ENCODE assay signal across 1 cellular context in the genomic region with DNA sequence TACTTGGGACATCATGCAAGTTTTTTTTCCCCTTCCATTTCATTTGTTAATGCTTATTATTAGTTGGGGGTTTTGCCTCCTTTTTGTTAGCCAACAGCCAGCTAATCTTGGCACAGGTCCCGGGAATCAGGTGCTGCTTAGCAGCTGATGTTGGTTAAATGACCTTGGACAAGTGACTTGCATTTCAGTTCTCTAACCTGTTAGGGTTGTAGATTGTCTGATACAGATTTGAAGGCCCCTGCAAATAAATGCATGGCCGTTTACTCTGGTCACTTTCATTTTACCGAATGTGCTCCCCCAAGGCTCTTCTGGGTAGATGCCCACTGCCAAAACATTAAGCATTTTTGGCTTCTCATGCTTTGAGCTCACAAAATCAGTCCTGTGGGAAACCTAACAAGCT.
TF ChIP-seq lines count a peak whose summit lies in the region.

No MANE protein-coding gene starts in this region.

TF ChIP-seq in HepG2, 621 proteins besides CTCF, POLR2A, EP300 and RAD21 (continued from another document and continues in another):
- TF ChIP-seq, protein P1, sequence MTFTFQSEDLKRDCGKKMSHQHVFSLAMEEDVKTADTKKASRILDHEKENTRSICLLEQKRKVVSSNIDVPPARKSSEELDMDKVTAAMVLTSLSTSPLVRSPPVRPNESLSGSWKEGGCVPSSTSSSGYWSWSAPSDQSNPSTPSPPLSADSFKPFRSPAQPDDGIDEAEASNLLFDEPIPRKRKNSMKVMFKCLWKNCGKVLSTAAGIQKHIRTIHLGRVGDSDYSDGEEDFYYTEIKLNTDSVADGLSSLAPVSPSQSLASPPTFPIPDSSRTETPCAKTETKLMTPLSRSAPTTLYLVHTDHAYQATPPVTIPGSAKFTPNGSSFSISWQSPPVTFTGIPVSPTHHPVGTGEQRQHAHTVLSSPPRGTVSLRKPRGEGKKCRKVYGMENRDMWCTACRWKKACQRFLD (CRISPR knock-in tag; IDR thresholded peaks at IDR 0.05; ENCODE audit: borderline replicate concordance), result no peak
- TF ChIP-seq SMARCC2 (IDR thresholded peaks at IDR 0.05), result no peak
- TF ChIP-seq MTA3 (CRISPR knock-in tag; IDR thresholded peaks at IDR 0.05), result no peak
- 0 out of 2 replicates have a peak, but pooled peaks have one; percentile 15 for TF ChIP-seq ZNF501 (CRISPR knock-in tag; IDR thresholded peaks at IDR 0.05)
- TF ChIP-seq CAMTA2 (CRISPR knock-in tag; IDR thresholded peaks at IDR 0.05; ENCODE audit: borderline replicate concordance), result no peak
- peak; percentile 80 for TF ChIP-seq SAP130 (CRISPR knock-in tag; IDR thresholded peaks at IDR 0.05; ENCODE audit: low read depth)
- no peak for TF ChIP-seq AKAP8 (CRISPR knock-in tag; IDR thresholded peaks at IDR 0.05)
- TF ChIP-seq KLF13 (CRISPR knock-in tag; IDR thresholded peaks at IDR 0.05), result no peak
- TF ChIP-seq, protein P2, sequence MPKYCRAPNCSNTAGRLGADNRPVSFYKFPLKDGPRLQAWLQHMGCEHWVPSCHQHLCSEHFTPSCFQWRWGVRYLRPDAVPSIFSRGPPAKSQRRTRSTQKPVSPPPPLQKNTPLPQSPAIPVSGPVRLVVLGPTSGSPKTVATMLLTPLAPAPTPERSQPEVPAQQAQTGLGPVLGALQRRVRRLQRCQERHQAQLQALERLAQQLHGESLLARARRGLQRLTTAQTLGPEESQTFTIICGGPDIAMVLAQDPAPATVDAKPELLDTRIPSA (CRISPR knock-in tag; IDR thresholded peaks at IDR 0.05; ENCODE audit: borderline replicate concordance), result no peak
- TF ChIP-seq, protein P3, sequence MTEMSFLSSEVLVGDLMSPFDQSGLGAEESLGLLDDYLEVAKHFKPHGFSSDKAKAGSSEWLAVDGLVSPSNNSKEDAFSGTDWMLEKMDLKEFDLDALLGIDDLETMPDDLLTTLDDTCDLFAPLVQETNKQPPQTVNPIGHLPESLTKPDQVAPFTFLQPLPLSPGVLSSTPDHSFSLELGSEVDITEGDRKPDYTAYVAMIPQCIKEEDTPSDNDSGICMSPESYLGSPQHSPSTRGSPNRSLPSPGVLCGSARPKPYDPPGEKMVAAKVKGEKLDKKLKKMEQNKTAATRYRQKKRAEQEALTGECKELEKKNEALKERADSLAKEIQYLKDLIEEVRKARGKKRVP (CRISPR knock-in tag; IDR thresholded peaks at IDR 0.05), result 0 out of 4 replicates have a peak, but pooled peaks of 1 of the 2 experiments have one; percentile 26
- peak; percentile 78 for TF ChIP-seq ISL2 (CRISPR knock-in tag; IDR thresholded peaks at IDR 0.05)
- no peak for TF ChIP-seq ZNF749 (CRISPR knock-in tag; IDR thresholded peaks at IDR 0.05; ENCODE audit: borderline replicate concordance)
- TF ChIP-seq, protein P4, sequence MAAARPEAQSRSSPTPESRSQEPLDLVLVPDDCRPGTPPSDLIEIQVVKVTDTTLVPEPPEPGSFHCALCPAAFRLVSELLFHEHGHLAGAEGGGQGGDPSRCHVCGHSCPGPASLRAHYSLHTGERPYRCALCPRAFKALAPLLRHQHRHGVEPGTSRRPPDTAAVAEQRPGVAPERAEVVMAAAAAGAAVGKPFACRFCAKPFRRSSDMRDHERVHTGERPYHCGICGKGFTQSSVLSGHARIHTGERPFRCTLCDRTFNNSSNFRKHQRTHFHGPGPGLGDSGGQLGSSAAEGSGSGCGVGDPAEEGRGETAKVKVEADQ (CRISPR knock-in tag; IDR thresholded peaks at IDR 0.05; ENCODE audit: borderline replicate concordance), result 0 out of 2 replicates have a peak, but pooled peaks have one; percentile 18
- TF ChIP-seq ZFP1 (CRISPR knock-in tag; IDR thresholded peaks at IDR 0.05), result peak; percentile 32; the same call in 1 of the 2 replicates
- TF ChIP-seq DNMT3B (CRISPR knock-in tag; conservative IDR thresholded peaks at IDR 0.05), result no peak
- no peak for TF ChIP-seq HNRNPH1 (optimal IDR thresholded peaks at IDR 0.05; ENCODE audit: low read depth, low read length)
- 0 out of 2 replicates have a peak, but pooled peaks have one; percentile 28 for TF ChIP-seq ZBTB21 (CRISPR knock-in tag; IDR thresholded peaks at IDR 0.05)
- TF ChIP-seq WIZ (CRISPR knock-in tag; IDR thresholded peaks at IDR 0.05), result no peak
- no peak for TF ChIP-seq ZNF672 (CRISPR knock-in tag; IDR thresholded peaks at IDR 0.05)
- peak; percentile 36; the same call in 1 of the 2 replicates for TF ChIP-seq TBX2 (CRISPR knock-in tag; IDR thresholded peaks at IDR 0.05; ENCODE audit: borderline replicate concordance)
- TF ChIP-seq ZBTB7B (CRISPR knock-in tag; IDR thresholded peaks at IDR 0.05), result peak; percentile 48; the same call in 1 of the 2 replicates
- no peak for TF ChIP-seq TRIM24 (CRISPR knock-in tag; IDR thresholded peaks at IDR 0.05)
- no peak for TF ChIP-seq CHD4 (IDR thresholded peaks at IDR 0.05; ENCODE audit: borderline replicate concordance, low read length)
- peak; percentile 29; the same call in 1 of the 2 replicates for TF ChIP-seq ZNF614 (CRISPR knock-in tag; IDR thresholded peaks at IDR 0.05; ENCODE audit: borderline replicate concordance)
- no peak for TF ChIP-seq MTF2 (CRISPR knock-in tag; IDR thresholded peaks at IDR 0.05; ENCODE audit: borderline replicate concordance)
- peak; percentile 57 for TF ChIP-seq CEBPG (CRISPR knock-in tag; IDR thresholded peaks at IDR 0.05)
- TF ChIP-seq ZNF20 (CRISPR knock-in tag; IDR thresholded peaks at IDR 0.05), result no peak
- no peak for TF ChIP-seq U2AF1 (optimal IDR thresholded peaks at IDR 0.05; ENCODE audit: low read depth, low read length)
- no peak for TF ChIP-seq RBM39 (IDR thresholded peaks at IDR 0.05; ENCODE audit: low read depth, low read length, poor library complexity, severe bottlenecking)
- no peak for TF ChIP-seq NFYC (CRISPR knock-in tag; IDR thresholded peaks at IDR 0.05)
- no peak for TF ChIP-seq RBFOX2 (IDR thresholded peaks at IDR 0.05; ENCODE audit: low read depth, low read length)
- TF ChIP-seq, protein P5, sequence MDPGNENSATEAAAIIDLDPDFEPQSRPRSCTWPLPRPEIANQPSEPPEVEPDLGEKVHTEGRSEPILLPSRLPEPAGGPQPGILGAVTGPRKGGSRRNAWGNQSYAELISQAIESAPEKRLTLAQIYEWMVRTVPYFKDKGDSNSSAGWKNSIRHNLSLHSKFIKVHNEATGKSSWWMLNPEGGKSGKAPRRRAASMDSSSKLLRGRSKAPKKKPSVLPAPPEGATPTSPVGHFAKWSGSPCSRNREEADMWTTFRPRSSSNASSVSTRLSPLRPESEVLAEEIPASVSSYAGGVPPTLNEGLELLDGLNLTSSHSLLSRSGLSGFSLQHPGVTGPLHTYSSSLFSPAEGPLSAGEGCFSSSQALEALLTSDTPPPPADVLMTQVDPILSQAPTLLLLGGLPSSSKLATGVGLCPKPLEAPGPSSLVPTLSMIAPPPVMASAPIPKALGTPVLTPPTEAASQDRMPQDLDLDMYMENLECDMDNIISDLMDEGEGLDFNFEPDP (CRISPR knock-in tag; conservative IDR thresholded peaks at IDR 0.05), result no peak
- no peak for TF ChIP-seq SETDB1 (CRISPR knock-in tag; IDR thresholded peaks at IDR 0.05; ENCODE audit: borderline replicate concordance)
- TF ChIP-seq, protein P6, sequence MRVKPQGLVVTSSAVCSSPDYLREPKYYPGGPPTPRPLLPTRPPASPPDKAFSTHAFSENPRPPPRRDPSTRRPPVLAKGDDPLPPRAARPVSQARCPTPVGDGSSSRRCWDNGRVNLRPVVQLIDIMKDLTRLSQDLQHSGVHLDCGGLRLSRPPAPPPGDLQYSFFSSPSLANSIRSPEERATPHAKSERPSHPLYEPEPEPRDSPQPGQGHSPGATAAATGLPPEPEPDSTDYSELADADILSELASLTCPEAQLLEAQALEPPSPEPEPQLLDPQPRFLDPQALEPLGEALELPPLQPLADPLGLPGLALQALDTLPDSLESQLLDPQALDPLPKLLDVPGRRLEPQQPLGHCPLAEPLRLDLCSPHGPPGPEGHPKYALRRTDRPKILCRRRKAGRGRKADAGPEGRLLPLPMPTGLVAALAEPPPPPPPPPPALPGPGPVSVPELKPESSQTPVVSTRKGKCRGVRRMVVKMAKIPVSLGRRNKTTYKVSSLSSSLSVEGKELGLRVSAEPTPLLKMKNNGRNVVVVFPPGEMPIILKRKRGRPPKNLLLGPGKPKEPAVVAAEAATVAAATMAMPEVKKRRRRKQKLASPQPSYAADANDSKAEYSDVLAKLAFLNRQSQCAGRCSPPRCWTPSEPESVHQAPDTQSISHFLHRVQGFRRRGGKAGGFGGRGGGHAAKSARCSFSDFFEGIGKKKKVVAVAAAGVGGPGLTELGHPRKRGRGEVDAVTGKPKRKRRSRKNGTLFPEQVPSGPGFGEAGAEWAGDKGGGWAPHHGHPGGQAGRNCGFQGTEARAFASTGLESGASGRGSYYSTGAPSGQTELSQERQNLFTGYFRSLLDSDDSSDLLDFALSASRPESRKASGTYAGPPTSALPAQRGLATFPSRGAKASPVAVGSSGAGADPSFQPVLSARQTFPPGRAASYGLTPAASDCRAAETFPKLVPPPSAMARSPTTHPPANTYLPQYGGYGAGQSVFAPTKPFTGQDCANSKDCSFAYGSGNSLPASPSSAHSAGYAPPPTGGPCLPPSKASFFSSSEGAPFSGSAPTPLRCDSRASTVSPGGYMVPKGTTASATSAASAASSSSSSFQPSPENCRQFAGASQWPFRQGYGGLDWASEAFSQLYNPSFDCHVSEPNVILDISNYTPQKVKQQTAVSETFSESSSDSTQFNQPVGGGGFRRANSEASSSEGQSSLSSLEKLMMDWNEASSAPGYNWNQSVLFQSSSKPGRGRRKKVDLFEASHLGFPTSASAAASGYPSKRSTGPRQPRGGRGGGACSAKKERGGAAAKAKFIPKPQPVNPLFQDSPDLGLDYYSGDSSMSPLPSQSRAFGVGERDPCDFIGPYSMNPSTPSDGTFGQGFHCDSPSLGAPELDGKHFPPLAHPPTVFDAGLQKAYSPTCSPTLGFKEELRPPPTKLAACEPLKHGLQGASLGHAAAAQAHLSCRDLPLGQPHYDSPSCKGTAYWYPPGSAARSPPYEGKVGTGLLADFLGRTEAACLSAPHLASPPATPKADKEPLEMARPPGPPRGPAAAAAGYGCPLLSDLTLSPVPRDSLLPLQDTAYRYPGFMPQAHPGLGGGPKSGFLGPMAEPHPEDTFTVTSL (CRISPR knock-in tag; IDR thresholded peaks at IDR 0.05; ENCODE audit: borderline replicate concordance), result no peak; the same call in 1 of the 2 replicates
- no peak for TF ChIP-seq PITX1 (CRISPR knock-in tag; IDR thresholded peaks at IDR 0.05)
- TF ChIP-seq NCOA2 (CRISPR knock-in tag; IDR thresholded peaks at IDR 0.05), result peak; percentile 66
- TF ChIP-seq, protein P7, sequence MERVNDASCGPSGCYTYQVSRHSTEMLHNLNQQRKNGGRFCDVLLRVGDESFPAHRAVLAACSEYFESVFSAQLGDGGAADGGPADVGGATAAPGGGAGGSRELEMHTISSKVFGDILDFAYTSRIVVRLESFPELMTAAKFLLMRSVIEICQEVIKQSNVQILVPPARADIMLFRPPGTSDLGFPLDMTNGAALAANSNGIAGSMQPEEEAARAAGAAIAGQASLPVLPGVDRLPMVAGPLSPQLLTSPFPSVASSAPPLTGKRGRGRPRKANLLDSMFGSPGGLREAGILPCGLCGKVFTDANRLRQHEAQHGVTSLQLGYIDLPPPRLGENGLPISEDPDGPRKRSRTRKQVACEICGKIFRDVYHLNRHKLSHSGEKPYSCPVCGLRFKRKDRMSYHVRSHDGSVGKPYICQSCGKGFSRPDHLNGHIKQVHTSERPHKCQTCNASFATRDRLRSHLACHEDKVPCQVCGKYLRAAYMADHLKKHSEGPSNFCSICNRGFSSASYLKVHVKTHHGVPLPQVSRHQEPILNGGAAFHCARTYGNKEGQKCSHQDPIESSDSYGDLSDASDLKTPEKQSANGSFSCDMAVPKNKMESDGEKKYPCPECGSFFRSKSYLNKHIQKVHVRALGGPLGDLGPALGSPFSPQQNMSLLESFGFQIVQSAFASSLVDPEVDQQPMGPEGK (CRISPR knock-in tag; IDR thresholded peaks at IDR 0.05), result 0 out of 2 replicates have a peak, but pooled peaks have one; percentile 17
- no peak for TF ChIP-seq PHF5A (CRISPR knock-in tag; IDR thresholded peaks at IDR 0.05; ENCODE audit: low read depth, unreplicated experiment)
- TF ChIP-seq ZSCAN22 (CRISPR knock-in tag; IDR thresholded peaks at IDR 0.05), result no peak
- TF ChIP-seq HNRNPL (IDR thresholded peaks at IDR 0.05; ENCODE audit: low read depth, low read length), result no peak
- TF ChIP-seq XBP1 (CRISPR knock-in tag; IDR thresholded peaks at IDR 0.05), result no peak
- TF ChIP-seq, protein P8, sequence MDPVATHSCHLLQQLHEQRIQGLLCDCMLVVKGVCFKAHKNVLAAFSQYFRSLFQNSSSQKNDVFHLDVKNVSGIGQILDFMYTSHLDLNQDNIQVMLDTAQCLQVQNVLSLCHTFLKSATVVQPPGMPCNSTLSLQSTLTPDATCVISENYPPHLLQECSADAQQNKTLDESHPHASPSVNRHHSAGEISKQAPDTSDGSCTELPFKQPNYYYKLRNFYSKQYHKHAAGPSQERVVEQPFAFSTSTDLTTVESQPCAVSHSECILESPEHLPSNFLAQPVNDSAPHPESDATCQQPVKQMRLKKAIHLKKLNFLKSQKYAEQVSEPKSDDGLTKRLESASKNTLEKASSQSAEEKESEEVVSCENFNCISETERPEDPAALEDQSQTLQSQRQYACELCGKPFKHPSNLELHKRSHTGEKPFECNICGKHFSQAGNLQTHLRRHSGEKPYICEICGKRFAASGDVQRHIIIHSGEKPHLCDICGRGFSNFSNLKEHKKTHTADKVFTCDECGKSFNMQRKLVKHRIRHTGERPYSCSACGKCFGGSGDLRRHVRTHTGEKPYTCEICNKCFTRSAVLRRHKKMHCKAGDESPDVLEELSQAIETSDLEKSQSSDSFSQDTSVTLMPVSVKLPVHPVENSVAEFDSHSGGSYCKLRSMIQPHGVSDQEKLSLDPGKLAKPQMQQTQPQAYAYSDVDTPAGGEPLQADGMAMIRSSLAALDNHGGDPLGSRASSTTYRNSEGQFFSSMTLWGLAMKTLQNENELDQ (CRISPR knock-in tag; IDR thresholded peaks at IDR 0.05; ENCODE audit: borderline replicate concordance), result no peak
- no peak for TF ChIP-seq ZNF564 (CRISPR knock-in tag; IDR thresholded peaks at IDR 0.05)
- TF ChIP-seq, protein P9, sequence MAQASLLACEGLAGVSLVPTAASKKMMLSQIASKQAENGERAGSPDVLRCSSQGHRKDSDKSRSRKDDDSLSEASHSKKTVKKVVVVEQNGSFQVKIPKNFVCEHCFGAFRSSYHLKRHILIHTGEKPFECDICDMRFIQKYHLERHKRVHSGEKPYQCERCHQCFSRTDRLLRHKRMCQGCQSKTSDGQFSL (CRISPR knock-in tag; IDR thresholded peaks at IDR 0.05), result no peak
- peak; percentile 61; the same call in 1 of the 2 replicates for TF ChIP-seq NFE2 (CRISPR knock-in tag; IDR thresholded peaks at IDR 0.05)
- TF ChIP-seq BHLHE40 (IDR thresholded peaks at IDR 0.05; ENCODE audit: low read length), result peak; percentile 81
- TF ChIP-seq ZSCAN12 (CRISPR knock-in tag; IDR thresholded peaks at IDR 0.05), result no peak
